Comparison of ENCODE assay signal across 25 cellular contexts in genomic region chr15:85514413-85514812, GRCh38.
DNase-seq lines count a peak whose midpoint lies in the region; ATAC-seq, FAIRE-seq and TF ChIP-seq lines count a peak whose summit lies in the region.
"Had no signal": no experiment of that assay in that cellular context is flagged by ENCODE, and none has a peak within 500 bp of the region (broad histone marks: within the 10 kb centered on the region; RNA-seq: fewer than 3 reads in every experiment).

No MANE protein-coding gene starts in this region.

- no peak overlapping the region for H2BK120ac ChIP-seq in mesendoderm (ENCODE audit: low read depth, low read length)

- H4K8ac ChIP-seq in mesendoderm (ENCODE audit: low read depth, low read length): no peak overlapping the region

- H3K18ac ChIP-seq in mesendoderm (ENCODE audit: low read length): peak overlapping the region; percentile 39

- DNase-seq in left ventricle myocardium inferior (no peak), right atrium auricular region (ENCODE audit: low spot score) (no peak), GM19239 (ENCODE audit: insufficient read length, low spot score) (no peak), mesendoderm (no peak), NCI-H446 (lab: John Stamatoyannopoulos, UW) (no peak), T-cell (no peak), colonic mucosa (no peak)
- no peak for DNase-seq in CD8-positive, alpha-beta T cell
- DNase-seq: 8988T; ACHN; AML-193; BE2C; CD4-positive, alpha-beta T cell; COR-L47; DMS153; DND-41; GOT3; HFFc6 had no signal

- H3K4me2 ChIP-seq in mesendoderm (ENCODE audit: low read length): no peak overlapping the region
- H3K4me2 ChIP-seq: A549; BLaER1 treated with 17β-estradiol and CSF1 and Interleukin-3, amounts not matched to agents 10 nM and 100 nM had no signal

- peaks cover 69% of the 10 kb centered on the region for H3K4me1 Mint-ChIP-seq in CD8-positive, alpha-beta T cell (ENCODE audit: low read depth)
- H3K4me1 Mint-ChIP-seq in T-cell: peaks cover 60 to 77% (median 76%) of the 10 kb centered on the region in 3 donors

- intact Hi-C loops in left ventricle myocardium inferior (cut with micrococcal nuclease): no loop called here
- intact Hi-C loops in CD8-positive, alpha-beta T cell (cut with DNase I, micrococcal nuclease): no loop called here
- intact Hi-C loops in colonic mucosa (cut with DNase I): no loop called here

- ATAC-seq in CD8-positive, alpha-beta T cell: no peak
- no peak for ATAC-seq in T-cell (replicated peaks in 1 of 4)
- ATAC-seq: A549 had no signal

- H3K36me3 Mint-ChIP-seq in CD8-positive, alpha-beta T cell: peaks cover 5% of the 10 kb centered on the region
- H3K36me3 Mint-ChIP-seq in T-cell: no peaks in the 10 kb centered on the region

- H2BK15ac ChIP-seq in mesendoderm (replicated peaks; ENCODE audit: low read depth): no peak overlapping the region

- H3K27me3 ChIP-seq in left ventricle myocardium inferior (ENCODE audit: low read depth) (no peaks in the 10 kb centered on the region), right atrium auricular region (no peaks in the 10 kb centered on the region), mesendoderm (ENCODE audit: insufficient read depth, low read length, poor library complexity) (no peaks in the 10 kb centered on the region), colonic mucosa (no peaks in the 10 kb centered on the region)
- no peaks in the 10 kb centered on the region for H3K27me3 ChIP-seq in CD8-positive, alpha-beta T cell (ENCODE audit: insufficient read depth, low read length)
- H3K27me3 ChIP-seq: BE2C; BLaER1 treated with 17β-estradiol and CSF1 and Interleukin-3, amounts not matched to agents 10 nM and 100 nM had no signal

- CTCF ChIA-PET in CD8-positive, alpha-beta T cell (lab: Charles Lee): no interaction called here
- CTCF ChIA-PET in T-cell (lab: Charles Lee): no interaction called here

- no peak overlapping the region for H3K4me3 ChIP-seq in left ventricle myocardium inferior
- no peak overlapping the region for H3K4me3 ChIP-seq in right atrium auricular region
- no peak overlapping the region for H3K4me3 ChIP-seq in CD8-positive, alpha-beta T cell (ENCODE audit: low read depth, low read length)
- no peak overlapping the region for H3K4me3 ChIP-seq in mesendoderm (ENCODE audit: low read length)
- H3K4me3 ChIP-seq in colonic mucosa: no peak overlapping the region
- H3K4me3 ChIP-seq: A549; BLaER1 treated with 17β-estradiol and CSF1 and Interleukin-3, amounts not matched to agents 10 nM and 100 nM; HAP-1 had no signal

- H3K27ac ChIP-seq in left ventricle myocardium inferior (replicated peaks): peak overlapping the region; percentile 50
- H3K27ac ChIP-seq in right atrium auricular region: peak overlapping the region in 1 of 2 donors; percentile 14
- no peak overlapping the region for H3K27ac ChIP-seq in CD8-positive, alpha-beta T cell (ENCODE audit: low read depth, low read length)
- no peak overlapping the region for H3K27ac ChIP-seq in mesendoderm (ENCODE audit: low read depth, low read length)
- H3K27ac ChIP-seq in colonic mucosa: no peak overlapping the region
- H3K27ac ChIP-seq: A549; BLaER1 treated with 17β-estradiol and CSF1 and Interleukin-3, amounts not matched to agents 10 nM and 100 nM had no signal

- H3K27me3 Mint-ChIP-seq in CD8-positive, alpha-beta T cell (ENCODE audit: low read depth): no peaks in the 10 kb centered on the region
- no peaks in the 10 kb centered on the region for H3K27me3 Mint-ChIP-seq in T-cell
- H3K27me3 Mint-ChIP-seq: CD4-positive, alpha-beta T cell had no signal

- peak; percentile 48 for FAIRE-seq in GM19239 (lab: Jason Lieb, UNC)
- FAIRE-seq: A549, G401.6, GM12892, H54 had no signal

- no peak overlapping the region for H3K4ac ChIP-seq in mesendoderm (ENCODE audit: low read depth, low read length)

- H2BK5ac ChIP-seq in mesendoderm (ENCODE audit: low read length): no peak overlapping the region

- no peak overlapping the region for H3K4me3 Mint-ChIP-seq in CD8-positive, alpha-beta T cell
- H3K4me3 Mint-ChIP-seq in T-cell: no peak overlapping the region
- H3K4me3 Mint-ChIP-seq: CD14-positive monocyte; CD4-positive, alpha-beta T cell; HFFc6 had no signal

- peaks cover 16% of the 10 kb centered on the region for H3K79me1 ChIP-seq in mesendoderm (ENCODE audit: low read length)

- peaks cover 84% of the 10 kb centered on the region for H3K4me1 ChIP-seq in left ventricle myocardium inferior
- H3K4me1 ChIP-seq in right atrium auricular region: peaks cover 0 to 23% of the 10 kb centered on the region in 2 donors
- H3K4me1 ChIP-seq in CD8-positive, alpha-beta T cell (ENCODE audit: insufficient read depth, low read length): no peaks in the 10 kb centered on the region
- H3K4me1 ChIP-seq in mesendoderm (ENCODE audit: control insufficient read depth, low read depth, low read length): peaks cover 18% of the 10 kb centered on the region
- H3K4me1 ChIP-seq in colonic mucosa: peaks cover 8% of the 10 kb centered on the region
- H3K4me1 ChIP-seq: BLaER1 treated with 17β-estradiol and CSF1 and Interleukin-3, amounts not matched to agents 10 nM and 100 nM had no signal

- H2AK5ac ChIP-seq in mesendoderm (ENCODE audit: low read length): no peak overlapping the region

- H3K9me3 ChIP-seq in left ventricle myocardium inferior (replicated peaks) (no peaks in the 10 kb centered on the region), right atrium auricular region (no peaks in the 10 kb centered on the region), colonic mucosa (no peaks in the 10 kb centered on the region)
- no peaks in the 10 kb centered on the region for H3K9me3 ChIP-seq in CD8-positive, alpha-beta T cell (ENCODE audit: low read length)
- H3K9me3 ChIP-seq: A549; BE2C; BLaER1 treated with 17β-estradiol and CSF1 and Interleukin-3, amounts not matched to agents 10 nM and 100 nM; HAP-1 had no signal

- no peak overlapping the region for H3K23ac ChIP-seq in mesendoderm (ENCODE audit: low read length)

- TF ChIP-seq CTCF in left ventricle myocardium inferior (IDR thresholded peaks at IDR 0.05; ENCODE audit: borderline replicate concordance) (no peak), right atrium auricular region (IDR thresholded peaks at IDR 0.05) (no peak), colonic mucosa (IDR thresholded peaks at IDR 0.05) (no peak)
- no peak for TF ChIP-seq CTCF in CD8-positive, alpha-beta T cell (IDR thresholded peaks at IDR 0.05)

- no peak overlapping the region for H3K56ac ChIP-seq in mesendoderm (ENCODE audit: low read length)

- POLR2A ChIA-PET in CD8-positive, alpha-beta T cell (lab: Charles Lee): no interaction called here
- POLR2A ChIA-PET in T-cell (lab: Charles Lee): no interaction called here

- 100% methylated on average over 1 of the region's 3 CpGs for WGBS in mesendoderm (ENCODE audit: extremely low coverage, insufficient coverage, low lambda C conversion rate)

- H4K5ac ChIP-seq in mesendoderm (ENCODE audit: low read length): no peak overlapping the region

- no peaks in the 10 kb centered on the region for H3K9me3 Mint-ChIP-seq in CD8-positive, alpha-beta T cell
- no peaks in the 10 kb centered on the region for H3K9me3 Mint-ChIP-seq in T-cell
- H3K9me3 Mint-ChIP-seq: CD4-positive, alpha-beta T cell; HFFc6 had no signal

- H3K79me2 ChIP-seq in mesendoderm (ENCODE audit: control insufficient read depth, insufficient read depth, low read length): peaks cover 36% of the 10 kb centered on the region

- H3K27ac Mint-ChIP-seq in CD8-positive, alpha-beta T cell: peak overlapping the region; percentile 5
- no peak overlapping the region for H3K27ac Mint-ChIP-seq in T-cell
- H3K27ac Mint-ChIP-seq: CD14-positive monocyte; CD4-positive, alpha-beta T cell; HFFc6 had no signal

- H3K9ac ChIP-seq in mesendoderm (ENCODE audit: low read length): no peak overlapping the region
- H3K9ac ChIP-seq in colonic mucosa (ENCODE audit: low read depth in 2 of 2, low read length in 2 of 2): no peak overlapping the region
- H3K9ac ChIP-seq: BLaER1 treated with 17β-estradiol and CSF1 and Interleukin-3, amounts not matched to agents 10 nM and 100 nM had no signal

- H3K36me3 ChIP-seq in left ventricle myocardium inferior (no peaks in the 10 kb centered on the region), right atrium auricular region (no peaks in the 10 kb centered on the region), mesendoderm (ENCODE audit: control insufficient read depth, insufficient read depth, low read length) (no peaks in the 10 kb centered on the region), colonic mucosa (no peaks in the 10 kb centered on the region)
- no peaks in the 10 kb centered on the region for H3K36me3 ChIP-seq in CD8-positive, alpha-beta T cell (ENCODE audit: insufficient read depth, low read length)
- H3K36me3 ChIP-seq: BE2C, HAP-1 had no signal
